ENCODE assay signal across 2 cellular contexts in genomic region chr13:32426981-32427851, GRCh38.
TF ChIP-seq lines count a peak whose summit lies in the region.

No MANE protein-coding gene starts in this region.

TF ChIP-seq in HEK293, 187 proteins besides CTCF, POLR2A, EP300 and RAD21 (continued from another document and continues in another):
- TF ChIP-seq ZNF639 (tag by site-specific recombination; IDR thresholded peaks at IDR 0.05) (no peak), PATZ1 (tag by site-specific recombination; IDR thresholded peaks at IDR 0.05) (peak; percentile 65), INSM2 (tag by site-specific recombination; IDR thresholded peaks at IDR 0.05) (no peak), ZBTB20 (tag by site-specific recombination; IDR thresholded peaks at IDR 0.05) (peak; percentile 70; the same call in 1 of the 2 replicates), ZNF398 (tag by site-specific recombination; IDR thresholded peaks at IDR 0.05) (peak; percentile 15; the same call in 1 of the 2 replicates), ZNF621 (tag by site-specific recombination; IDR thresholded peaks at IDR 0.05) (no peak), ZNF23 (tag by site-specific recombination; IDR thresholded peaks at IDR 0.05; ENCODE audit: borderline replicate concordance) (no peak), ZNF223 (tag by site-specific recombination; IDR thresholded peaks at IDR 0.05) (no peak), ZNF433 (tag by site-specific recombination; IDR thresholded peaks at IDR 0.05; ENCODE audit: low read depth) (no peak), ZNF660 (tag by site-specific recombination; IDR thresholded peaks at IDR 0.05) (no peak), ZFHX2 (tag by site-specific recombination; conservative IDR thresholded peaks at IDR 0.05) (peak; percentile 33), SCRT2 (tag by site-specific recombination; IDR thresholded peaks at IDR 0.05) (peak; percentile 62; the same call in 1 of the 2 replicates), ZBTB8A (tag by site-specific recombination; IDR thresholded peaks at IDR 0.05) (peak; percentile 59), ZIC2 (tag by site-specific recombination; IDR thresholded peaks at IDR 0.05) (peak; percentile 45; the same call in 1 of the 2 replicates), ZBTB26 (tag by site-specific recombination; optimal IDR thresholded peaks at IDR 0.05) (peak; percentile 62), ZNF677 (tag by site-specific recombination; IDR thresholded peaks at IDR 0.05) (peak; percentile 54; the same call in 1 of the 2 replicates)

TF ChIP-seq in H1, 55 proteins besides CTCF, POLR2A, EP300 and RAD21 (continued from another document):
- TF ChIP-seq HDAC2 (IDR thresholded peaks at IDR 0.05; ENCODE audit: borderline replicate concordance in 1 of 2, low read depth in 2 of 2, low read length in 2 of 2), result no peak
- no peak for TF ChIP-seq SIRT6 (IDR thresholded peaks at IDR 0.05; ENCODE audit: low read length)
- no peak for TF ChIP-seq HDAC6 (IDR thresholded peaks at IDR 0.05; ENCODE audit: low read depth, low read length)
- TF ChIP-seq MAFK (IDR thresholded peaks at IDR 0.05; ENCODE audit: low read depth, low read length), result no peak
- TF ChIP-seq MAX (IDR thresholded peaks at IDR 0.05), result peak; percentile 51
- TF ChIP-seq SUZ12 (IDR thresholded peaks at IDR 0.05; ENCODE audit: low read length), result 0 out of 2 replicates have a peak, but pooled peaks have one; percentile 28
- no peak for TF ChIP-seq BACH1 (IDR thresholded peaks at IDR 0.05; ENCODE audit: low read length)
- TF ChIP-seq NRF1 (IDR thresholded peaks at IDR 0.05; ENCODE audit: low read depth, low read length), result no peak
- TF ChIP-seq SRF (IDR thresholded peaks at IDR 0.05; ENCODE audit: low read depth, low read length), result no peak
- peak; percentile 45 to 79; a peak in 1 of 4 replicates for TF ChIP-seq SIN3A (conservative IDR thresholded peaks at IDR 0.05 in 1 of 2, IDR thresholded peaks at IDR 0.05 in 1 of 2; ENCODE audit: low read depth in 1 of 2, low read length in 2 of 2)
- TF ChIP-seq SIX5 (IDR thresholded peaks at IDR 0.05; ENCODE audit: low read depth, low read length), result no peak
- no peak for TF ChIP-seq TBP (IDR thresholded peaks at IDR 0.05; ENCODE audit: low read depth, low read length)
- TF ChIP-seq ATF3 (IDR thresholded peaks at IDR 0.05; ENCODE audit: insufficient read depth, low read depth, low read length), result no peak
- TF ChIP-seq CEBPB (IDR thresholded peaks at IDR 0.05; ENCODE audit: low read depth, low read length), result peak; percentile 98
- TF ChIP-seq RNF2 (IDR thresholded peaks at IDR 0.05; ENCODE audit: borderline replicate concordance, low read depth, low read length, missing control alignments, poor library complexity, severe bottlenecking), result peak; percentile 28
- no peak for TF ChIP-seq YY1 (IDR thresholded peaks at IDR 0.05; ENCODE audit: low read depth, low read length)
- TF ChIP-seq JUND (IDR thresholded peaks at IDR 0.05; ENCODE audit: low read length), result no peak
- no peak for TF ChIP-seq ZNF274 (IDR thresholded peaks at IDR 0.05; ENCODE audit: borderline replicate concordance, extremely low read depth, low read length)
- peak; percentile 30; the same call in 1 of the 2 replicates for TF ChIP-seq E2F6 (IDR thresholded peaks at IDR 0.05)
- no peak for TF ChIP-seq POU5F1 (IDR thresholded peaks at IDR 0.05; ENCODE audit: low read depth, low read length)
- no peak for TF ChIP-seq CBX5 (IDR thresholded peaks at IDR 0.05; ENCODE audit: low read depth, low read length)
- no peak for TF ChIP-seq EZH2 (IDR thresholded peaks at IDR 0.05; ENCODE audit: low read depth, low read length, severe bottlenecking)
- peak; percentile 39; the same call in 1 of the 2 replicates for TF ChIP-seq TAF1 (IDR thresholded peaks at IDR 0.05; ENCODE audit: low read depth, low read length)
- no peak for TF ChIP-seq CHD1 (IDR thresholded peaks at IDR 0.05; ENCODE audit: low read depth, low read length)
- no peak for TF ChIP-seq TAF7 (optimal IDR thresholded peaks at IDR 0.05; ENCODE audit: borderline replicate concordance, low read depth, low read length)
- no peak for TF ChIP-seq GABPA (IDR thresholded peaks at IDR 0.05; ENCODE audit: borderline replicate concordance, insufficient read depth, low read length)
- no peak for TF ChIP-seq KDM5A (IDR thresholded peaks at IDR 0.05; ENCODE audit: low read length)
- no peak for TF ChIP-seq BRCA1 (IDR thresholded peaks at IDR 0.05; ENCODE audit: low read depth, low read length)
- TF ChIP-seq ATF2 (IDR thresholded peaks at IDR 0.05; ENCODE audit: low read length), result no peak
- TF ChIP-seq ASH2L (IDR thresholded peaks at IDR 0.05; ENCODE audit: low read length), result peak; percentile 48
- TF ChIP-seq TEAD4 (IDR thresholded peaks at IDR 0.05; ENCODE audit: low read depth, low read length), result no peak
- peak; percentile 82 for TF ChIP-seq CREB1 (IDR thresholded peaks at IDR 0.05)
- TF ChIP-seq FOSL1 (IDR thresholded peaks at IDR 0.05; ENCODE audit: insufficient read depth, low read depth, low read length), result no peak
- no peak for TF ChIP-seq KDM1A (IDR thresholded peaks at IDR 0.05; ENCODE audit: borderline replicate concordance, low read length)
- peak; percentile 68 for TF ChIP-seq KDM4A (IDR thresholded peaks at IDR 0.05; ENCODE audit: low read depth, low read length, severe bottlenecking)
